22 cellular contexts compared by ENCODE assay signal in genomic region chr13:75864718-75865117, GRCh38.
DNase-seq lines count a peak whose midpoint lies in the region; ATAC-seq and TF ChIP-seq lines count a peak whose summit lies in the region.
"Had no signal": no experiment of that assay in that cellular context is flagged by ENCODE, and none has a peak within 500 bp of the region (broad histone marks: within the 10 kb centered on the region; RNA-seq: fewer than 3 reads in every experiment).

No MANE protein-coding gene starts in this region.

- H3K4me2 ChIP-seq in PC-3 (ENCODE audit: low read length), result peak overlapping the region; percentile 49

- H3K27me3 ChIP-seq in PC-3 (ENCODE audit: low read length), result no peaks in the 10 kb centered on the region
- no peaks in the 10 kb centered on the region for H3K27me3 ChIP-seq in colonic mucosa

- no peaks in the 10 kb centered on the region for H4K20me1 ChIP-seq in PC-3 (ENCODE audit: low read length)

- intact Hi-C loops in PC-3 (cut with micrococcal nuclease) (no loop called here), colonic mucosa (cut with DNase I) (loop anchor here (10.0 kb wide), 1 partner anchor 50 kb away; no protein-coding TSS in a partner anchor)

- no peak overlapping the region for H2AFZ ChIP-seq in PC-3 (ENCODE audit: low read length)

- H3K36me3 ChIP-seq in PC-3 (ENCODE audit: low read depth, low read length) (no peaks in the 10 kb centered on the region), colonic mucosa (no peaks in the 10 kb centered on the region)
- H3K36me3 ChIP-seq: thoracic aorta had no signal

- no TSS peak for BruUV-seq in PC-3 (replicated peaks; lab: Mats Ljungman, UMichigan)

- no peak overlapping the region; the same call in 1 of the 2 replicates for H3K9ac ChIP-seq in PC-3 (ENCODE audit: low read length)
- no peak overlapping the region for H3K9ac ChIP-seq in colonic mucosa (ENCODE audit: low read depth in 2 of 2, low read length in 2 of 2)

- H3K27ac ChIP-seq in PC-3 (ENCODE audit: low read length) (peak overlapping the region; percentile 80), colonic mucosa (no peak overlapping the region)
- H3K27ac ChIP-seq: thoracic aorta had no signal

- H3K9me2 ChIP-seq in PC-3 (replicated peaks; ENCODE audit: low read length), result no peaks in the 10 kb centered on the region

- no peaks in the 10 kb centered on the region for H3F3A ChIP-seq in PC-3 (ENCODE audit: low read length, unreplicated experiment)

- no peak for TF ChIP-seq POLR2A in GM18505 (IDR thresholded peaks at IDR 0.05; ENCODE audit: borderline replicate concordance, extremely low read depth, insufficient read depth, insufficient read length)

- ATAC-seq in PC-3 (peak; percentile 72), GM21717 (IDR thresholded peaks at IDR 0.05; ENCODE audit: unreplicated experiment) (no peak), GM18505 (IDR thresholded peaks at IDR 0.05; ENCODE audit: unreplicated experiment) (no peak)
- ATAC-seq: CD8-positive, alpha-beta T cell; left ventricle myocardium superior had no signal

- H3K4me1 ChIP-seq in PC-3 (ENCODE audit: insufficient read depth, low read length) (peaks cover 21% of the 10 kb centered on the region), colonic mucosa (no peaks in the 10 kb centered on the region)

- H3K9me3 ChIP-seq in PC-3 (ENCODE audit: low read length), result no peaks in the 10 kb centered on the region
- H3K9me3 ChIP-seq in colonic mucosa, result no peaks in the 10 kb centered on the region
- H3K9me3 ChIP-seq: thoracic aorta had no signal

- DNase-seq in AG09309 (ENCODE audit: low read depth) (peak; percentile 43), PC-3 (peak; percentile 85), choroid plexus epithelial cell (ENCODE audit: low read depth) (peak; percentile 96), kidney tubule cell (ENCODE audit: low spot score) (peak; percentile 19), colonic mucosa (no peak)
- DNase-seq in stimulated activated CD4-positive, alpha-beta T cell treated with anti-CD3 and anti-CD28 coated beads, Interleukin-2, amount 100 ng/mL, for 48 hours, result no peak
- DNase-seq: ACHN; activated CD4-positive, alpha-beta T cell treated with anti-CD3 and anti-CD28 coated beads, Interleukin-2, amount 10 ng/mL, durations not matched to agents 24 days and 14 days; activated CD8-positive, alpha-beta memory T cell treated with anti-CD3 and anti-CD28 coated beads, Interleukin-2, amount 50 U/mL, for 48 hours; activated effector memory CD4-positive, alpha-beta T cell treated with anti-CD3 and anti-CD28 coated beads, Interleukin-2, amount 50 U/mL, for 16 hours; CD8-positive, alpha-beta T cell; DMS79; glutamatergic neuron; Kasumi-1; left ventricle myocardium superior; NCI-H2171; nucleus accumbens; retina; SHP77 treated with DMSO at 0.1 percent for 48 hours had no signal

- H3K79me2 ChIP-seq in PC-3 (ENCODE audit: low read length), result no peaks in the 10 kb centered on the region

- TF ChIP-seq CTCF in AG09309 (IDR thresholded peaks at IDR 0.05; ENCODE audit: control insufficient read depth, insufficient read depth, low read depth, low read length, missing control alignments) (no peak), PC-3 (conservative IDR thresholded peaks at IDR 0.05; ENCODE audit: low read depth, low read length) (no peak), choroid plexus epithelial cell (conservative IDR thresholded peaks at IDR 0.05; ENCODE audit: low read depth, low read length) (no peak), colonic mucosa (IDR thresholded peaks at IDR 0.05) (no peak)

- CTCF ChIA-PET in PC-3 (lab: Charles Lee), result no interaction called here

- POLR2A ChIA-PET in PC-3 (lab: Charles Lee; ENCODE audit: unreplicated experiment), result interaction anchor here (0.6 kb wide), 1 partner anchor 100 kb away, joined by 3 read pairs; no protein-coding TSS in a partner anchor

- no peak overlapping the region for H3K4me3 ChIP-seq in AG09309 (ENCODE audit: control insufficient read depth, low read depth, low read length)
- no peak overlapping the region for H3K4me3 ChIP-seq in PC-3 (ENCODE audit: low read length)
- no peak overlapping the region for H3K4me3 ChIP-seq in choroid plexus epithelial cell (ENCODE audit: low read depth, low read length)
- no peak overlapping the region for H3K4me3 ChIP-seq in colonic mucosa
- H3K4me3 ChIP-seq: thoracic aorta had no signal

Comparison
In these comparisons a context has a peak if more than half of its experiments do, and no peak if none do; other contexts are left out.
1. DNase-seq: peak in AG09309 (single experiment), PC-3 (single experiment), choroid plexus epithelial cell (single experiment) and kidney tubule cell (single experiment); none in stimulated activated CD4-positive, alpha-beta T cell treated with anti-CD3 and anti-CD28 coated beads, Interleukin-2, amount 100 ng/mL, for 48 hours (0 of 2) and colonic mucosa (single experiment).